Comparison of ENCODE assay signal across 15 cellular contexts in genomic region chr1:247367786-247368342, GRCh38. TPM values are rescaled to one million over a fixed set of nuclear protein-coding genes. Genes with fewer than 3 reads are reported as not detected.
DNase-seq lines count a peak whose midpoint lies in the region; ATAC-seq and TF ChIP-seq lines count a peak whose summit lies in the region.
"Had no signal": no experiment of that assay in that cellular context is flagged by ENCODE, and none has a peak within 500 bp of the region (broad histone marks: within the 10 kb centered on the region; RNA-seq: fewer than 3 reads in every experiment).

No MANE protein-coding gene starts in this region.

- H3K79me2 ChIP-seq in PC-3 (ENCODE audit: low read length), result no peaks in the 10 kb centered on the region
- H3K79me2 ChIP-seq in osteoblast (ENCODE audit: insufficient read depth, low read length), result no peaks in the 10 kb centered on the region

- BruUV-seq in PC-3 (replicated peaks; lab: Mats Ljungman, UMichigan), result no TSS peak

- H3K9me3 ChIP-seq in PC-3 (ENCODE audit: low read length) (no peaks in the 10 kb centered on the region), osteoblast (ENCODE audit: low read depth, low read length) (no peaks in the 10 kb centered on the region)
- H3K9me3 ChIP-seq: psoas muscle had no signal

- no peaks in the 10 kb centered on the region for H3F3A ChIP-seq in PC-3 (ENCODE audit: low read length, unreplicated experiment)

- H3K27me3 ChIP-seq in PC-3 (ENCODE audit: low read length) (0 out of 2 replicates have a peak, but pooled peaks cover 3% of the 10 kb centered on the region), osteoblast (ENCODE audit: insufficient read depth, low read length) (no peaks in the 10 kb centered on the region)

- no peak overlapping the region for H3K4me3 ChIP-seq in PC-3 (ENCODE audit: low read length)
- H3K4me3 ChIP-seq in epithelial cell of esophagus (ENCODE audit: low read length), result no peak overlapping the region
- H3K4me3 ChIP-seq in osteoblast (ENCODE audit: insufficient read depth, low read length), result no peak overlapping the region
- H3K4me3 ChIP-seq: psoas muscle, SK-N-MC had no signal

- intact Hi-C loops in PC-3 (cut with micrococcal nuclease), result no loop called here

- H3K4me2 ChIP-seq in PC-3 (ENCODE audit: low read length) (no peak overlapping the region), osteoblast (ENCODE audit: insufficient read depth, low read length) (peak overlapping the region; percentile 29)

- H3K4me1 ChIP-seq in PC-3 (ENCODE audit: insufficient read depth, low read length) (peaks cover 6% of the 10 kb centered on the region; the same call in 1 of the 2 replicates), osteoblast (ENCODE audit: insufficient read depth, low read length) (peaks cover 11% of the 10 kb centered on the region)
- H3K4me1 ChIP-seq: psoas muscle had no signal

- ATAC-seq in GM19463 (IDR thresholded peaks at IDR 0.05; ENCODE audit: unreplicated experiment) (peak; percentile 37), PC-3 (peak; percentile 11)
- ATAC-seq: psoas muscle, WTC11 had no signal

- POLR2A ChIA-PET in PC-3 (lab: Charles Lee; ENCODE audit: unreplicated experiment) (no interaction called here), RWPE1 (lab: Yijun Ruan, JAX; ENCODE audit: low non-redundant PET) (no interaction called here)

- no peak for TF ChIP-seq CTCF in PC-3 (conservative IDR thresholded peaks at IDR 0.05; ENCODE audit: low read depth, low read length)
- no peak for TF ChIP-seq CTCF in epithelial cell of esophagus (IDR thresholded peaks at IDR 0.05; ENCODE audit: insufficient read depth, low read depth, low read length, missing control alignments)
- TF ChIP-seq CTCF in osteoblast (IDR thresholded peaks at IDR 0.05; ENCODE audit: extremely low read depth, low read depth, low read length), result no peak
- TF ChIP-seq CTCF in RWPE1 (conservative IDR thresholded peaks at IDR 0.05; ENCODE audit: low read depth), result no peak

- no peak for DNase-seq in PC-3
- DNase-seq in epithelial cell of esophagus (ENCODE audit: low read depth), result peak; percentile 33
- DNase-seq in osteoblast (ENCODE audit: insufficient read length, low spot score, missing footprints), result peak; percentile 32
- no peak for DNase-seq in RWPE1 (ENCODE audit: low spot score)
- no peak for DNase-seq in DMS 273 treated with DMSO at 0.1 percent for 48 hours (lab: John Stamatoyannopoulos, UW)
- DNase-seq in cerebellum (ENCODE audit: low spot score), result no peak
- DNase-seq: activated effector memory CD4-positive, alpha-beta T cell treated with anti-CD3 and anti-CD28 coated beads, Interleukin-2, amount 50 U/mL, for 16 hours; head of caudate nucleus; kidney; NCI-H2227 treated with DMSO at 0.1 percent for 48 hours; psoas muscle had no signal

- no peak overlapping the region for H2AFZ ChIP-seq in PC-3 (ENCODE audit: low read length)
- H2AFZ ChIP-seq in osteoblast (ENCODE audit: low read length), result peak overlapping the region; percentile 15

- H4K20me1 ChIP-seq in PC-3 (ENCODE audit: low read length) (no peaks in the 10 kb centered on the region), osteoblast (ENCODE audit: insufficient read depth, low read length) (no peaks in the 10 kb centered on the region)

- no peaks in the 10 kb centered on the region for H3K9me2 ChIP-seq in PC-3 (replicated peaks; ENCODE audit: low read length)

- H3K27ac ChIP-seq in PC-3 (ENCODE audit: low read length) (no peak overlapping the region), osteoblast (ENCODE audit: low read depth, low read length) (peak overlapping the region; percentile 33), RWPE1 (no peak overlapping the region)
- H3K27ac ChIP-seq: psoas muscle, SK-N-MC had no signal

- no peaks in the 10 kb centered on the region for H3K36me3 ChIP-seq in PC-3 (ENCODE audit: low read depth, low read length)
- H3K36me3 ChIP-seq in osteoblast (ENCODE audit: insufficient read depth, low read length), result no peaks in the 10 kb centered on the region

- H3K9ac ChIP-seq in PC-3 (ENCODE audit: low read length), result no peak overlapping the region

- CTCF ChIA-PET in PC-3 (lab: Charles Lee) (no interaction called here), RWPE1 (lab: Yijun Ruan, JAX) (no interaction called here)

RNA-seq across cellular contexts. Expression of gene ZNF496, which starts 36.2 kb away (rescaled TPM):
- total RNA-seq in PC-3 (2014; rRNA removed) (79.4 and 103 TPM in 2 replicates), osteoblast (27.7 and 29.3 TPM in 2 replicates), cerebellum (14.6 TPM)

RNA-seq across cellular contexts. Expression of gene NLRP3, which starts 48.1 kb away (rescaled TPM):
- total RNA-seq in PC-3 (2014; rRNA removed) (0.35 and 0.40 TPM in 2 replicates), osteoblast (0.36 and 0.59 TPM in 2 replicates), cerebellum (0.73 TPM)
- total RNA-seq: G401 had no signal

Comparison
In these comparisons a context has a peak if more than half of its experiments do, and no peak if none do; other contexts are left out.
1. DNase-seq: peak in epithelial cell of esophagus (single experiment) and osteoblast (single experiment); none in PC-3 (single experiment), RWPE1 (single experiment), DMS 273 treated with DMSO at 0.1 percent for 48 hours (single experiment) and cerebellum (single experiment).